ENCODE assay signal across 30 cellular contexts in genomic region chr10:47279276-47279675, GRCh38. TPM values are rescaled to one million over a fixed set of nuclear protein-coding genes. Genes with fewer than 3 reads are reported as not detected.
"Had no signal": no experiment of that assay in that cellular context is flagged by ENCODE, and none has a peak within 500 bp of the region (broad histone marks: within the 10 kb centered on the region; RNA-seq: fewer than 3 reads in every experiment).

No MANE protein-coding gene starts in this region.

- DNase-seq: activated CD4-positive, CD25-positive, alpha-beta regulatory T cell; activated effector memory CD4-positive, alpha-beta T cell treated with anti-CD3 and anti-CD28 coated beads, Interleukin-2, amount 50 U/mL, for 16 hours; activated naive CD4-positive, alpha-beta T cell treated with Interleukin-2 at 50 U/mL for 16 hours; activated T-cell treated with anti-CD3 and anti-CD28 coated beads, Interleukin-2, amount 50 U/mL, for 24 hours; adrenal gland; anterior cingulate cortex; cerebellar nuclear complex; Kasumi-1; NCI-H1092; NCI-H1417; NCI-H1930; NCI-H2171; NCI-H2227 treated with DMSO at 0.1 percent for 48 hours; NCI-H526 treated with DMSO at 0.1 percent for 48 hours; NK-92 treated with Interleukin-12 subunit alpha and Interleukin-12 subunit beta, amount 100 ng/mL, for 24 hours; OCI-M1; RPMI8226; T-cell had no signal

- H3K36me3 Mint-ChIP-seq: activated naive CD8-positive, alpha-beta T cell; T-cell had no signal

- H3K4me3 Mint-ChIP-seq: activated naive CD8-positive, alpha-beta T cell; activated T-cell treated with anti-CD3 and anti-CD28 coated beads, Interleukin-2, amount 50 U/mL, for 24 hours had no signal

- H3K9me3 Mint-ChIP-seq: activated T-cell treated with anti-CD3 and anti-CD28 coated beads, Interleukin-2, amount 50 U/mL, for 24 hours; T-cell had no signal

- H3K27me3 ChIP-seq: adrenal gland had no signal

- H3K27ac ChIP-seq: adrenal gland, SK-N-MC, VCaP had no signal

- H3K4me3 ChIP-seq: adrenal gland, K562, SK-N-MC had no signal

- H3K9me3 ChIP-seq: adrenal gland had no signal

- H3K4me1 ChIP-seq: adrenal gland had no signal

- ATAC-seq: K562, Panc1, Right ventricle myocardium inferior, T-cell had no signal

- H3K27me3 Mint-ChIP-seq: activated naive CD8-positive, alpha-beta T cell; activated T-cell treated with anti-CD3 and anti-CD28 coated beads, Interleukin-2, amount 50 U/mL, for 24 hours; T-cell had no signal

- H3K36me3 ChIP-seq: adrenal gland had no signal

- FAIRE-seq: colon, K562 had no signal

- H3K27ac Mint-ChIP-seq: activated naive CD8-positive, alpha-beta T cell; activated T-cell treated with anti-CD3 and anti-CD28 coated beads, Interleukin-2, amount 50 U/mL, for 24 hours had no signal

RNA-seq across cellular contexts. Expression of gene GDF10, which starts 20.7 kb away (rescaled TPM):
- total RNA-seq: M059J; NCI-H460; T-helper 2 cell treated with Interferon-gamma antibody and Interleukin-4, amounts not matched to agents 100 ng/mL and 5 ng/mL, for 36 hours had no signal

RNA-seq across cellular contexts. Expression of gene GDF2, which starts 43.0 kb away (rescaled TPM):
- total RNA-seq: activated CD8-positive, alpha-beta memory T cell treated with anti-CD3 and anti-CD28 coated beads for 36 hours; adrenal gland; cardiac septum; M059J; NCI-H460; Right ventricle myocardium inferior; T-cell; T-helper 2 cell treated with Interferon-gamma antibody and Interleukin-4, amounts not matched to agents 100 ng/mL and 5 ng/mL, for 36 hours had no signal
- polyA plus RNA-seq: adrenal gland had no signal
